ENCODE assay signal across 1 cellular context in genomic region chr11:64185323-64186204, GRCh38.
A peak's percentile ranks its signal among the peaks of the same experiment; 100 is the strongest.
TF ChIP-seq lines count a peak whose summit lies in the region.

Gene STIP1, plus strand, starts transcription at chr11:64186171. Its CDS starts 91 bp downstream, at chr11:64186262.

TF ChIP-seq in HEK293, 187 proteins besides CTCF, POLR2A, EP300 and RAD21 (continued from another document):
- TF ChIP-seq, protein P1, sequence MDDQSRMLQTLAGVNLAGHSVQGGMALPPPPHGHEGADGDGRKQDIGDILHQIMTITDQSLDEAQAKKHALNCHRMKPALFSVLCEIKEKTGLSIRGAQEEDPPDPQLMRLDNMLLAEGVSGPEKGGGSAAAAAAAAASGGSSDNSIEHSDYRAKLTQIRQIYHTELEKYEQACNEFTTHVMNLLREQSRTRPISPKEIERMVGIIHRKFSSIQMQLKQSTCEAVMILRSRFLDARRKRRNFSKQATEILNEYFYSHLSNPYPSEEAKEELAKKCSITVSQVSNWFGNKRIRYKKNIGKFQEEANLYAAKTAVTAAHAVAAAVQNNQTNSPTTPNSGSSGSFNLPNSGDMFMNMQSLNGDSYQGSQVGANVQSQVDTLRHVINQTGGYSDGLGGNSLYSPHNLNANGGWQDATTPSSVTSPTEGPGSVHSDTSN (CRISPR knock-in tag; IDR thresholded peaks at IDR 0.05), result peak; percentile 98; the same call in 1 of the 2 replicates
- TF ChIP-seq, protein P2, sequence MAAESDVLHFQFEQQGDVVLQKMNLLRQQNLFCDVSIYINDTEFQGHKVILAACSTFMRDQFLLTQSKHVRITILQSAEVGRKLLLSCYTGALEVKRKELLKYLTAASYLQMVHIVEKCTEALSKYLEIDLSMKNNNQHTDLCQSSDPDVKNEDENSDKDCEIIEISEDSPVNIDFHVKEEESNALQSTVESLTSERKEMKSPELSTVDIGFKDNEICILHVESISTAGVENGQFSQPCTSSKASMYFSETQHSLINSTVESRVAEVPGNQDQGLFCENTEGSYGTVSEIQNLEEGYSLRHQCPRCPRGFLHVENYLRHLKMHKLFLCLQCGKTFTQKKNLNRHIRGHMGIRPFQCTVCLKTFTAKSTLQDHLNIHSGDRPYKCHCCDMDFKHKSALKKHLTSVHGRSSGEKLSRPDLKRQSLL (tag by site-specific recombination; IDR thresholded peaks at IDR 0.05), result no peak; the same call in 1 of the 2 replicates
- TF ChIP-seq ZSCAN30 (tag by site-specific recombination; IDR thresholded peaks at IDR 0.05) (0 out of 2 replicates have a peak, but pooled peaks have one; percentile 54), ZBTB8A (tag by site-specific recombination; IDR thresholded peaks at IDR 0.05) (peak; percentile 58; the same call in 1 of the 2 replicates), KLF16 (tag by site-specific recombination; IDR thresholded peaks at IDR 0.05) (peak; percentile 72), ZNF391 (tag by site-specific recombination; IDR thresholded peaks at IDR 0.05; ENCODE audit: borderline replicate concordance, low read depth) (peak; percentile 76; the same call in 1 of the 2 replicates), ZBTB20 (tag by site-specific recombination; IDR thresholded peaks at IDR 0.05) (peak; percentile 72; the same call in 1 of the 2 replicates), ZNF704 (tag by site-specific recombination; IDR thresholded peaks at IDR 0.05) (0 out of 2 replicates have a peak, but pooled peaks have one; percentile 44), KLF10 (tag by site-specific recombination; IDR thresholded peaks at IDR 0.05) (0 out of 2 replicates have a peak, but pooled peaks have one; percentile 20), ZNF624 (tag by site-specific recombination; IDR thresholded peaks at IDR 0.05) (peak; percentile 16; the same call in 1 of the 2 replicates), SP2 (tag by site-specific recombination; IDR thresholded peaks at IDR 0.05) (peak; percentile 97), ZSCAN23 (tag by site-specific recombination; IDR thresholded peaks at IDR 0.05) (0 out of 2 replicates have a peak, but pooled peaks have one; percentile 55), ZNF610 (tag by site-specific recombination; IDR thresholded peaks at IDR 0.05; ENCODE audit: borderline replicate concordance) (0 out of 2 replicates have a peak, but pooled peaks have one; percentile 45), ZXDB (tag by site-specific recombination; IDR thresholded peaks at IDR 0.05) (peak; percentile 82), ZNF600 (tag by site-specific recombination; IDR thresholded peaks at IDR 0.05) (peak; percentile 95), ZEB2 (tag by site-specific recombination; IDR thresholded peaks at IDR 0.05) (peak; percentile 65), ZFP37 (tag by site-specific recombination; IDR thresholded peaks at IDR 0.05) (peak; percentile 85), EGR2 (tag by site-specific recombination; IDR thresholded peaks at IDR 0.05; ENCODE audit: low read depth) (peak; percentile 72), ZBTB26 (tag by site-specific recombination; optimal IDR thresholded peaks at IDR 0.05) (peak; percentile 65), ZFP69B (tag by site-specific recombination; IDR thresholded peaks at IDR 0.05) (peak; percentile 68; the same call in 1 of the 2 replicates), KLF8 (tag by site-specific recombination; IDR thresholded peaks at IDR 0.05) (peak; percentile 83), ZNF2 (tag by site-specific recombination; IDR thresholded peaks at IDR 0.05) (peak; percentile 93), ZNF335 (tag by site-specific recombination; conservative IDR thresholded peaks at IDR 0.05) (peak; percentile 92), IKZF3 (tag by site-specific recombination; IDR thresholded peaks at IDR 0.05) (peak; percentile 55), ZBTB7A (tag by site-specific recombination; IDR thresholded peaks at IDR 0.05; ENCODE audit: low read depth) (0 out of 2 replicates have a peak, but pooled peaks have one; percentile 52), SCRT2 (tag by site-specific recombination; IDR thresholded peaks at IDR 0.05) (no peak), GLI2 (tag by site-specific recombination; IDR thresholded peaks at IDR 0.05; ENCODE audit: borderline replicate concordance, low read depth) (no peak), ZNF366 (tag by site-specific recombination; conservative IDR thresholded peaks at IDR 0.05) (peak; percentile 62), ZNF629 (tag by site-specific recombination; IDR thresholded peaks at IDR 0.05) (peak; percentile 62)
- TF ChIP-seq, protein P3, sequence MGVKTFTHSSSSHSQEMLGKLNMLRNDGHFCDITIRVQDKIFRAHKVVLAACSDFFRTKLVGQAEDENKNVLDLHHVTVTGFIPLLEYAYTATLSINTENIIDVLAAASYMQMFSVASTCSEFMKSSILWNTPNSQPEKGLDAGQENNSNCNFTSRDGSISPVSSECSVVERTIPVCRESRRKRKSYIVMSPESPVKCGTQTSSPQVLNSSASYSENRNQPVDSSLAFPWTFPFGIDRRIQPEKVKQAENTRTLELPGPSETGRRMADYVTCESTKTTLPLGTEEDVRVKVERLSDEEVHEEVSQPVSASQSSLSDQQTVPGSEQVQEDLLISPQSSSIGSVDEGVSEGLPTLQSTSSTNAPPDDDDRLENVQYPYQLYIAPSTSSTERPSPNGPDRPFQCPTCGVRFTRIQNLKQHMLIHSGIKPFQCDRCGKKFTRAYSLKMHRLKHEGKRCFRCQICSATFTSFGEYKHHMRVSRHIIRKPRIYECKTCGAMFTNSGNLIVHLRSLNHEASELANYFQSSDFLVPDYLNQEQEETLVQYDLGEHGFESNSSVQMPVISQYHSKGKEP (tag by site-specific recombination; IDR thresholded peaks at IDR 0.05), result 0 out of 2 replicates have a peak, but pooled peaks have one; percentile 16
- TF ChIP-seq, protein P4, sequence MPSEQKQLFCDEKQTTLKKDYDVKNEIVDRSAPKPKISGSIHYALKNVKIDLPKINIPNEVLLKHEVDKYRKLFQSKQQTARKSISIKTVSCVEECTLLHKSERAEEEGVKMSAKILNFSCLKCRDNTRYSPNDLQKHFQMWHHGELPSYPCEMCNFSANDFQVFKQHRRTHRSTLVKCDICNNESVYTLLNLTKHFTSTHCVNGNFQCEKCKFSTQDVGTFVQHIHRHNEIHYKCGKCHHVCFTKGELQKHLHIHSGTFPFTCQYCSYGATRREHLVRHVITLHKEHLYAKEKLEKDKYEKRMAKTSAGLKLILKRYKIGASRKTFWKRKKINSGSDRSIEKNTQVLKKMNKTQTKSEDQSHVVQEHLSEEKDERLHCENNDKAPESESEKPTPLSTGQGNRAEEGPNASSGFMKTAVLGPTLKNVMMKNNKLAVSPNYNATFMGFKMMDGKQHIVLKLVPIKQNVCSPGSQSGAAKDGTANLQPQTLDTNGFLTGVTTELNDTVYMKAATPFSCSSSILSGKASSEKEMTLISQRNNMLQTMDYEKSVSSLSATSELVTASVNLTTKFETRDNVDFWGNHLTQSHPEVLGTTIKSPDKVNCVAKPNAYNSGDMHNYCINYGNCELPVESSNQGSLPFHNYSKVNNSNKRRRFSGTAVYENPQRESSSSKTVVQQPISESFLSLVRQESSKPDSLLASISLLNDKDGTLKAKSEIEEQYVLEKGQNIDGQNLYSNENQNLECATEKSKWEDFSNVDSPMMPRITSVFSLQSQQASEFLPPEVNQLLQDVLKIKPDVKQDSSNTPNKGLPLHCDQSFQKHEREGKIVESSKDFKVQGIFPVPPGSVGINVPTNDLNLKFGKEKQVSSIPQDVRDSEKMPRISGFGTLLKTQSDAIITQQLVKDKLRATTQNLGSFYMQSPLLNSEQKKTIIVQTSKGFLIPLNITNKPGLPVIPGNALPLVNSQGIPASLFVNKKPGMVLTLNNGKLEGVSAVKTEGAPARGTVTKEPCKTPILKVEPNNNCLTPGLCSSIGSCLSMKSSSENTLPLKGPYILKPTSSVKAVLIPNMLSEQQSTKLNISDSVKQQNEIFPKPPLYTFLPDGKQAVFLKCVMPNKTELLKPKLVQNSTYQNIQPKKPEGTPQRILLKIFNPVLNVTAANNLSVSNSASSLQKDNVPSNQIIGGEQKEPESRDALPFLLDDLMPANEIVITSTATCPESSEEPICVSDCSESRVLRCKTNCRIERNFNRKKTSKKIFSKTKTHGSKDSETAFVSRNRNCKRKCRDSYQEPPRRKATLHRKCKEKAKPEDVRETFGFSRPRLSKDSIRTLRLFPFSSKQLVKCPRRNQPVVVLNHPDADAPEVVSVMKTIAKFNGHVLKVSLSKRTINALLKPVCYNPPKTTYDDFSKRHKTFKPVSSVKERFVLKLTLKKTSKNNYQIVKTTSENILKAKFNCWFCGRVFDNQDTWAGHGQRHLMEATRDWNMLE (tag by site-specific recombination; conservative IDR thresholded peaks at IDR 0.05; ENCODE audit: low read depth), result no peak; the same call in 1 of the 2 replicates
- TF ChIP-seq, protein P5, sequence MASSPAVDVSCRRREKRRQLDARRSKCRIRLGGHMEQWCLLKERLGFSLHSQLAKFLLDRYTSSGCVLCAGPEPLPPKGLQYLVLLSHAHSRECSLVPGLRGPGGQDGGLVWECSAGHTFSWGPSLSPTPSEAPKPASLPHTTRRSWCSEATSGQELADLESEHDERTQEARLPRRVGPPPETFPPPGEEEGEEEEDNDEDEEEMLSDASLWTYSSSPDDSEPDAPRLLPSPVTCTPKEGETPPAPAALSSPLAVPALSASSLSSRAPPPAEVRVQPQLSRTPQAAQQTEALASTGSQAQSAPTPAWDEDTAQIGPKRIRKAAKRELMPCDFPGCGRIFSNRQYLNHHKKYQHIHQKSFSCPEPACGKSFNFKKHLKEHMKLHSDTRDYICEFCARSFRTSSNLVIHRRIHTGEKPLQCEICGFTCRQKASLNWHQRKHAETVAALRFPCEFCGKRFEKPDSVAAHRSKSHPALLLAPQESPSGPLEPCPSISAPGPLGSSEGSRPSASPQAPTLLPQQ (tag by site-specific recombination; IDR thresholded peaks at IDR 0.05), result peak; percentile 85
TF ChIP-seq in HEK293: peak in this region for 64.
